8 cellular contexts compared by ENCODE assay signal in genomic region chr2:169528271-169528701, GRCh38. TPM values are rescaled to one million over a fixed set of nuclear protein-coding genes. Genes with fewer than 3 reads are reported as not detected.
DNase-seq lines count a peak whose midpoint lies in the region; ATAC-seq lines count a peak whose summit lies in the region.

No MANE protein-coding gene starts in this region.

- H3K27ac Mint-ChIP-seq in activated T-helper 17 cell treated with anti-CD3 and anti-CD28 coated beads, Interleukin-2, amount 50 U/mL, for 72 hours, result peak overlapping the region; percentile 61

- H3K36me3 Mint-ChIP-seq in activated T-helper 17 cell treated with anti-CD3 and anti-CD28 coated beads, Interleukin-2, amount 50 U/mL, for 72 hours (ENCODE audit: low read depth), result peaks cover 34% of the 10 kb centered on the region

- no peaks in the 10 kb centered on the region for H3K9me3 Mint-ChIP-seq in activated T-helper 17 cell treated with anti-CD3 and anti-CD28 coated beads, Interleukin-2, amount 50 U/mL, for 72 hours

- H3K4me1 Mint-ChIP-seq in activated T-helper 17 cell treated with anti-CD3 and anti-CD28 coated beads, Interleukin-2, amount 50 U/mL, for 72 hours, result no peaks in the 10 kb centered on the region

- ATAC-seq in GM19397 (IDR thresholded peaks at IDR 0.05; ENCODE audit: unreplicated experiment), result peak; percentile 76
- peak; percentile 85 for ATAC-seq in activated T-helper 17 cell treated with anti-CD3 and anti-CD28 coated beads, Interleukin-2, amount 50 U/mL, for 72 hours (replicated peaks)

- DNase-seq in COLO829 (ENCODE audit: low spot score) (peak; percentile 32), HK-2 (ENCODE audit: unreplicated experiment) (peak; percentile 60), RPMI7951 (ENCODE audit: low read depth) (peak; percentile 60), glomerular endothelial cell (ENCODE audit: extremely low read depth, low read depth, low spot score) (peak; percentile 45), putamen (ENCODE audit: low spot score) (peak; percentile 9), mesenteric fat pad (ENCODE audit: low spot score) (no peak)

- no peak overlapping the region for H3K4me3 Mint-ChIP-seq in activated T-helper 17 cell treated with anti-CD3 and anti-CD28 coated beads, Interleukin-2, amount 50 U/mL, for 72 hours

- no peaks in the 10 kb centered on the region for H3K27me3 Mint-ChIP-seq in activated T-helper 17 cell treated with anti-CD3 and anti-CD28 coated beads, Interleukin-2, amount 50 U/mL, for 72 hours

RNA-seq across cellular contexts. Expression of gene KLHL41, which starts 18.8 kb away (rescaled TPM):
- 0.12 and 0.20 TPM in 2 replicates for total RNA-seq in RPMI7951 (2014; rRNA removed; shearing (Covaris generic))
- not detected for total RNA-seq in activated T-helper 17 cell treated with anti-CD3 and anti-CD28 coated beads, Interleukin-2, amount 50 U/mL, for 72 hours
- total RNA-seq in glomerular endothelial cell (0.18 and 0.87 TPM in 2 replicates), mesenteric fat pad (0.55 TPM)

RNA-seq across cellular contexts. Expression of gene FASTKD1, which starts 45.4 kb away (rescaled TPM):
- 19.2 and 23.8 TPM in 2 replicates for total RNA-seq in RPMI7951 (2014; rRNA removed; shearing (Covaris generic))
- 10 to 100 TPM; 59.6 to 60.2 TPM for total RNA-seq in activated T-helper 17 cell treated with anti-CD3 and anti-CD28 coated beads, Interleukin-2, amount 50 U/mL, for 72 hours
- total RNA-seq in glomerular endothelial cell, result 13.3 and 25.7 TPM in 2 replicates
- total RNA-seq in mesenteric fat pad, result 17.5 TPM

RNA-seq across cellular contexts. Expression of gene BBS5, which starts 49.0 kb away (rescaled TPM):
- 2.2 and 3.1 TPM in 2 replicates for total RNA-seq in RPMI7951 (2014; rRNA removed; shearing (Covaris generic))
- total RNA-seq in activated T-helper 17 cell treated with anti-CD3 and anti-CD28 coated beads, Interleukin-2, amount 50 U/mL, for 72 hours, result 1 to 10 TPM; 1.8 to 4.0 TPM
- 3.0 and 5.5 TPM in 2 replicates for total RNA-seq in glomerular endothelial cell
- total RNA-seq in mesenteric fat pad, result 10.3 TPM

RNA-seq across cellular contexts. Expression of gene PPIG, which starts 55.9 kb away (rescaled TPM):
- 20.4 and 25.4 TPM in 2 replicates for total RNA-seq in RPMI7951 (2014; rRNA removed; shearing (Covaris generic))
- total RNA-seq in activated T-helper 17 cell treated with anti-CD3 and anti-CD28 coated beads, Interleukin-2, amount 50 U/mL, for 72 hours, result 10 to 100 TPM; 53.0 to 60.3 TPM
- 21.2 TPM in 2 replicates for total RNA-seq in glomerular endothelial cell
- 44.1 TPM for total RNA-seq in mesenteric fat pad
